21 cellular contexts compared by ENCODE assay signal in the genomic region with DNA sequence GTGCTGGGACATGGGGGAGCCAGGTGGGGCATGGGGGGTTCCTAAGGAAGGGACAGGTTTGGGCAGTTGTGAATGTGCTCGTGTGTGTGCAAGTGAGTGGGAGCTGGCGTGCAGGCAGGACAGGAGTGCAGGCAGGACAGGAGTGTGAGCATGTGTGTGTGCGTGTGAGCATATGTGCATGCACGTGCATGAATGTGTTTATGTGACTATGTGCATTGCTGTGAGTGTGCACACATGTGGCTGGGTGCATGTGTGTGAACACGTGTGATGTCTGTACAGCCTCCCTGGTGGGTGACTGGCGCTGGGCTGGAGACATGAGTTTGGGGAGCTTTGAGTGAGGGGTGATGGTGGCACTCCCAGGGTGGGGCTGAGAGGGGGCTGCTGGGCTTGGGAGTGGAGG. TPM values are rescaled to one million over a fixed set of nuclear protein-coding genes. Genes with fewer than 3 reads are reported as not detected.
DNase-seq lines count a peak whose midpoint lies in the region; ATAC-seq and TF ChIP-seq lines count a peak whose summit lies in the region.
"Had no signal": no experiment of that assay in that cellular context is flagged by ENCODE, and none has a peak within 500 bp of the region (broad histone marks: within the 10 kb centered on the region; RNA-seq: fewer than 3 reads in every experiment).

No MANE protein-coding gene starts in this region.

- peaks cover 48% of the 10 kb centered on the region for H3K79me2 ChIP-seq in osteoblast (ENCODE audit: insufficient read depth, low read length)

- intact Hi-C loops in CD4-positive, alpha-beta memory T cell (cut with micrococcal nuclease) = no loop called here

- H3K36me3 Mint-ChIP-seq in CD4-positive, alpha-beta memory T cell = peaks cover 10 to 12% of the 10 kb centered on the region in 2 donors
- H3K36me3 Mint-ChIP-seq in T-helper 17 cell (ENCODE audit: low read depth) (peaks cover 3% of the 10 kb centered on the region), glutamatergic neuron (ENCODE audit: unreplicated experiment) (peaks cover 6% of the 10 kb centered on the region)

- no peaks in the 10 kb centered on the region for H3K36me3 ChIP-seq in CD4-positive, alpha-beta memory T cell (ENCODE audit: insufficient read depth, low read length)
- H3K36me3 ChIP-seq in osteoblast (ENCODE audit: insufficient read depth, low read length) = no peaks in the 10 kb centered on the region

- H3K4me2 ChIP-seq in osteoblast (ENCODE audit: insufficient read depth, low read length) = no peak overlapping the region
- H3K4me2 ChIP-seq: SK-N-SH had no signal

- H3K4me3 Mint-ChIP-seq in CD4-positive, alpha-beta memory T cell = no peak overlapping the region
- H3K4me3 Mint-ChIP-seq in T-helper 17 cell (peak overlapping the region; percentile 52), glutamatergic neuron (ENCODE audit: unreplicated experiment) (peak overlapping the region; percentile 5)

- H3K27me3 ChIP-seq in CD4-positive, alpha-beta memory T cell (ENCODE audit: insufficient read depth, low read length) = no peaks in the 10 kb centered on the region
- no peaks in the 10 kb centered on the region for H3K27me3 ChIP-seq in osteoblast (ENCODE audit: insufficient read depth, low read length)

- POLR2A ChIA-PET in CD4-positive, alpha-beta memory T cell (lab: Charles Lee; ENCODE audit: partially characterized antibody) = no interaction called here

- peaks cover 8 to 17% (median 13%) of the 10 kb centered on the region in 4 donors for H3K4me1 Mint-ChIP-seq in CD4-positive, alpha-beta memory T cell
- H3K4me1 Mint-ChIP-seq in T-helper 17 cell (peaks cover 19% of the 10 kb centered on the region), glutamatergic neuron (ENCODE audit: low read depth, unreplicated experiment) (peaks cover 23% of the 10 kb centered on the region)

- no peaks in the 10 kb centered on the region for H3K9me3 Mint-ChIP-seq in CD4-positive, alpha-beta memory T cell
- H3K9me3 Mint-ChIP-seq in glutamatergic neuron (ENCODE audit: unreplicated experiment) = peaks cover 6% of the 10 kb centered on the region

- no peaks in the 10 kb centered on the region for H3K4me1 ChIP-seq in CD4-positive, alpha-beta memory T cell (ENCODE audit: insufficient read depth, low read length)
- H3K4me1 ChIP-seq in osteoblast (ENCODE audit: insufficient read depth, low read length) = no peaks in the 10 kb centered on the region

- no peak for DNase-seq in CD4-positive, alpha-beta memory T cell
- no peak for DNase-seq in T-helper 17 cell
- DNase-seq in glutamatergic neuron = no peak
- peak; percentile 50 for DNase-seq in osteoblast (ENCODE audit: insufficient read length, low spot score, missing footprints)
- no peak for DNase-seq in SHP77 treated with DMSO at 0.1 percent for 48 hours (lab: John Stamatoyannopoulos, UW)
- DNase-seq in GM20000 (ENCODE audit: low spot score) = no peak
- DNase-seq in epidermal melanocyte (ENCODE audit: insufficient read length, low spot score) = no peak
- DNase-seq: COR-L47, DMS 273 treated with DMSO at 0.1 percent for 48 hours, DND-41, GM23248, KBM-7, NCI-H1105 treated with DMSO at 0.1 percent for 48 hours, NCI-H187, NCI-H2107, NCI-H510A treated with DMSO at 0.1 percent for 48 hours, NCI-H774, Right ventricle myocardium superior, SK-N-SH had no signal

- ATAC-seq in T-helper 17 cell (no peak), HG03432 (IDR thresholded peaks at IDR 0.05; ENCODE audit: unreplicated experiment) (no peak)

- H2AFZ ChIP-seq in osteoblast (ENCODE audit: low read length) = no peak overlapping the region
- H2AFZ ChIP-seq: GM23248 had no signal

- H3K27me3 Mint-ChIP-seq in CD4-positive, alpha-beta memory T cell = no peaks in the 10 kb centered on the region
- H3K27me3 Mint-ChIP-seq in T-helper 17 cell = no peaks in the 10 kb centered on the region
- H3K27me3 Mint-ChIP-seq in glutamatergic neuron (ENCODE audit: unreplicated experiment) = peaks cover 11% of the 10 kb centered on the region

- TF ChIP-seq CTCF in glutamatergic neuron (IDR thresholded peaks at IDR 0.05; ENCODE audit: partially characterized antibody, unreplicated experiment) (no peak), osteoblast (IDR thresholded peaks at IDR 0.05; ENCODE audit: extremely low read depth, low read depth, low read length) (no peak), GM20000 (IDR thresholded peaks at IDR 0.05; ENCODE audit: extremely low read depth, missing control alignments) (no peak)

- no peaks in the 10 kb centered on the region for H3K9me3 ChIP-seq in CD4-positive, alpha-beta memory T cell (ENCODE audit: control insufficient read depth in 1 of 2, low read length in 2 of 2)
- H3K9me3 ChIP-seq in T-helper 17 cell (ENCODE audit: control insufficient read depth, low read length, poor library complexity, severe bottlenecking) (no peaks in the 10 kb centered on the region), osteoblast (ENCODE audit: low read depth, low read length) (no peaks in the 10 kb centered on the region)
- H3K9me3 ChIP-seq: SK-N-SH had no signal

- CTCF ChIA-PET in CD4-positive, alpha-beta memory T cell (lab: Charles Lee; ENCODE audit: partially characterized antibody) = no interaction called here

- H3K27ac ChIP-seq in CD4-positive, alpha-beta memory T cell (ENCODE audit: low read depth, low read length) = no peak overlapping the region
- H3K27ac ChIP-seq in osteoblast (ENCODE audit: low read depth, low read length) = no peak overlapping the region
- H3K27ac ChIP-seq: C4-2B, GM23248 had no signal

- H3K27ac Mint-ChIP-seq in CD4-positive, alpha-beta memory T cell = peak overlapping the region in 4 of 7 donors; percentile 3 to 81 (median 41)
- peak overlapping the region; percentile 83 for H3K27ac Mint-ChIP-seq in T-helper 17 cell
- H3K27ac Mint-ChIP-seq in glutamatergic neuron (ENCODE audit: unreplicated experiment) = peak overlapping the region; percentile 88

- H3K4me3 ChIP-seq in CD4-positive, alpha-beta memory T cell (ENCODE audit: low read length in 2 of 2) = no peak overlapping the region
- H3K4me3 ChIP-seq in osteoblast (ENCODE audit: insufficient read depth, low read length) = no peak overlapping the region
- H3K4me3 ChIP-seq: GM23248 had no signal

- H4K20me1 ChIP-seq in osteoblast (ENCODE audit: insufficient read depth, low read length) = peaks cover 53% of the 10 kb centered on the region

RNA-seq across cellular contexts. Expression of a gene that starts 33.4 kb away (rescaled TPM):
- total RNA-seq in CD4-positive, alpha-beta memory T cell = 10 to 100 TPM; 19.6 to 20.8 TPM
- polyA plus RNA-seq in CD4-positive, alpha-beta memory T cell = 1 to 10 TPM in 1 of 2 donors, not detected in 1; 1.7 TPM
- total RNA-seq in T-helper 17 cell (10 to 100 TPM; 14.4 to 15.3 TPM), glutamatergic neuron (ENCODE audit: unreplicated experiment) (28.8 TPM), osteoblast (3.8 and 4.0 TPM in 2 replicates)

Comparison
In these comparisons a context has a peak if more than half of its experiments do, and no peak if none do; other contexts are left out.
1. H3K4me3 Mint-ChIP-seq: peak in T-helper 17 cell (single experiment) and glutamatergic neuron (single experiment); none in CD4-positive, alpha-beta memory T cell (0 of 8).
2. Peak in every context shown above with its lines, with median percentiles within 50 percentile points of each other: H3K27ac Mint-ChIP-seq.